ENCODE assay signal across 21 cellular contexts in genomic region chr1:239630767-239631166, GRCh38.
DNase-seq lines count a peak whose midpoint lies in the region; ATAC-seq and TF ChIP-seq lines count a peak whose summit lies in the region.
"Had no signal": no experiment of that assay in that cellular context is flagged by ENCODE, and none has a peak within 500 bp of the region (broad histone marks: within the 10 kb centered on the region; RNA-seq: fewer than 3 reads in every experiment).

No MANE protein-coding gene starts in this region.

- H3K9me3 ChIP-seq in NT2/D1 (ENCODE audit: insufficient read depth, low read length) (peaks cover 35% of the 10 kb centered on the region), endodermal cell (ENCODE audit: control insufficient read depth, low read length) (peaks cover 5% of the 10 kb centered on the region)

- H3K36me3 ChIP-seq in NT2/D1 (ENCODE audit: insufficient read depth, insufficient read length, low read length) = peaks cover 8% of the 10 kb centered on the region
- H3K36me3 ChIP-seq in endodermal cell (ENCODE audit: control insufficient read depth, insufficient read depth, low read length) = no peaks in the 10 kb centered on the region
- H3K36me3 ChIP-seq in mesendoderm (ENCODE audit: control insufficient read depth, insufficient read depth, low read length) = no peaks in the 10 kb centered on the region

- no peak overlapping the region for H4K8ac ChIP-seq in mesendoderm (ENCODE audit: low read depth, low read length)

- no peak for ATAC-seq in HG03565 (IDR thresholded peaks at IDR 0.05; ENCODE audit: unreplicated experiment)
- ATAC-seq: HCT116, SK-N-SH treated with all-trans-retinoic acid at 6 μM for 48 hours had no signal

- no peak overlapping the region for H3K27ac Mint-ChIP-seq in endodermal cell
- no peak overlapping the region for H3K27ac Mint-ChIP-seq in activated naive CD4-positive, alpha-beta T cell treated with anti-CD3 and anti-CD28 coated beads for 36 hours
- H3K27ac Mint-ChIP-seq: B cell had no signal

- H3K79me2 ChIP-seq in mesendoderm (ENCODE audit: control insufficient read depth, insufficient read depth, low read length) = no peaks in the 10 kb centered on the region

- CTCF ChIA-PET in activated naive CD4-positive, alpha-beta T cell treated with anti-CD3 and anti-CD28 coated beads for 36 hours (lab: Charles Lee) = no interaction called here

- no peak overlapping the region for H3K18ac ChIP-seq in mesendoderm (ENCODE audit: low read length)

- no peak overlapping the region for H2AK5ac ChIP-seq in mesendoderm (ENCODE audit: low read length)

- peaks cover 21% of the 10 kb centered on the region for H3K36me3 Mint-ChIP-seq in endodermal cell (ENCODE audit: low read depth)
- H3K36me3 Mint-ChIP-seq in activated naive CD4-positive, alpha-beta T cell treated with anti-CD3 and anti-CD28 coated beads for 36 hours (ENCODE audit: low read depth) = no peaks in the 10 kb centered on the region
- H3K36me3 Mint-ChIP-seq: CD14-positive monocyte had no signal

- no peaks in the 10 kb centered on the region for H3K79me1 ChIP-seq in mesendoderm (ENCODE audit: low read length)

- H2BK15ac ChIP-seq in mesendoderm (replicated peaks; ENCODE audit: low read depth) = no peak overlapping the region

- H3K56ac ChIP-seq in mesendoderm (ENCODE audit: low read length) = no peak overlapping the region

- H3K4me1 Mint-ChIP-seq in endodermal cell = peaks cover 8% of the 10 kb centered on the region
- no peaks in the 10 kb centered on the region for H3K4me1 Mint-ChIP-seq in activated naive CD4-positive, alpha-beta T cell treated with anti-CD3 and anti-CD28 coated beads for 36 hours (ENCODE audit: low read depth)
- H3K4me1 Mint-ChIP-seq: B cell, CD14-positive monocyte had no signal

- H3K4me1 ChIP-seq in NT2/D1 (ENCODE audit: insufficient read depth, insufficient read length) = no peaks in the 10 kb centered on the region
- no peaks in the 10 kb centered on the region for H3K4me1 ChIP-seq in endodermal cell (ENCODE audit: control insufficient read depth, insufficient read depth, low read length)
- H3K4me1 ChIP-seq in mesendoderm (ENCODE audit: control insufficient read depth, low read depth, low read length) = peaks cover 2% of the 10 kb centered on the region

- TF ChIP-seq CTCF in endodermal cell (conservative IDR thresholded peaks at IDR 0.05) = no peak

- H3K27me3 ChIP-seq in NT2/D1 (ENCODE audit: insufficient read depth, insufficient read length) = no peaks in the 10 kb centered on the region
- H3K27me3 ChIP-seq in endodermal cell (ENCODE audit: control insufficient read depth, insufficient read depth, low read length, poor library complexity, severe bottlenecking) = no peaks in the 10 kb centered on the region
- H3K27me3 ChIP-seq in mesendoderm (ENCODE audit: insufficient read depth, low read length, poor library complexity) = no peaks in the 10 kb centered on the region

- H3K4me3 Mint-ChIP-seq in endodermal cell = peak overlapping the region; percentile 54
- H3K4me3 Mint-ChIP-seq in activated naive CD4-positive, alpha-beta T cell treated with anti-CD3 and anti-CD28 coated beads for 36 hours = no peak overlapping the region
- H3K4me3 Mint-ChIP-seq: B cell, CD14-positive monocyte had no signal

- H2BK5ac ChIP-seq in mesendoderm (ENCODE audit: low read length) = no peak overlapping the region

- no peak overlapping the region for H4K5ac ChIP-seq in mesendoderm (ENCODE audit: low read length)

- peaks cover 16% of the 10 kb centered on the region for H3K9me3 Mint-ChIP-seq in endodermal cell
- H3K9me3 Mint-ChIP-seq in activated naive CD4-positive, alpha-beta T cell treated with anti-CD3 and anti-CD28 coated beads for 36 hours = no peaks in the 10 kb centered on the region

- H3K27me3 Mint-ChIP-seq in endodermal cell (ENCODE audit: insufficient read depth) = no peaks in the 10 kb centered on the region
- H3K27me3 Mint-ChIP-seq in activated naive CD4-positive, alpha-beta T cell treated with anti-CD3 and anti-CD28 coated beads for 36 hours (ENCODE audit: low read depth) = no peaks in the 10 kb centered on the region
- H3K27me3 Mint-ChIP-seq: B cell had no signal

- DNase-seq in NCI-H2227 (lab: John Stamatoyannopoulos, UW; ENCODE audit: unreplicated experiment) (peak; percentile 8), NCI-H2227 treated with DMSO at 0.1 percent for 48 hours (lab: John Stamatoyannopoulos, UW) (no peak), NT2/D1 (ENCODE audit: low read depth, low spot score) (no peak), endodermal cell (peak; percentile 63), mesendoderm (peak; percentile 32), NOMO-1 treated with DMSO at 0.1 percent for 48 hours (lab: John Stamatoyannopoulos, UW; ENCODE audit: unreplicated experiment) (no peak)
- no peak for DNase-seq in activated naive CD4-positive, alpha-beta T cell treated with anti-CD3 and anti-CD28 coated beads for 36 hours
- DNase-seq: 8988T, DMS79 treated with DMSO at 0.1 percent for 48 hours, GM23248, Kasumi-1, NCI-H1417, NCI-H187, NCI-H510A, PC-3, SIG-M5 had no signal

- H3K4ac ChIP-seq in mesendoderm (ENCODE audit: low read depth, low read length) = no peak overlapping the region

- H2BK120ac ChIP-seq in mesendoderm (ENCODE audit: low read depth, low read length) = no peak overlapping the region

- 90 to 100% methylated on average over 1 to 3 of the region's 3 CpGs for WGBS in endodermal cell (ENCODE audit: insufficient coverage in 1 of 2, insufficient read length in 1 of 2), 2 experiments
- WGBS in mesendoderm (ENCODE audit: extremely low coverage, insufficient coverage, low lambda C conversion rate) = no CpG with 5 or more reads among the region's 3 CpGs

- no peak overlapping the region for H3K4me2 ChIP-seq in mesendoderm (ENCODE audit: low read length)

- H3K23ac ChIP-seq in mesendoderm (ENCODE audit: low read length) = no peak overlapping the region

- intact Hi-C loops in activated naive CD4-positive, alpha-beta T cell treated with anti-CD3 and anti-CD28 coated beads for 36 hours (cut with micrococcal nuclease) = no loop called here

- no peak overlapping the region for H3K27ac ChIP-seq in endodermal cell (ENCODE audit: low read depth, low read length)
- no peak overlapping the region for H3K27ac ChIP-seq in mesendoderm (ENCODE audit: low read depth, low read length)
- H3K27ac ChIP-seq: GM23248 had no signal

- H3K9ac ChIP-seq in NT2/D1 (ENCODE audit: insufficient read length, low read depth) (no peak overlapping the region), endodermal cell (ENCODE audit: extremely low read depth, low read length, poor library complexity, severe bottlenecking) (no peak overlapping the region), mesendoderm (ENCODE audit: low read length) (no peak overlapping the region)
- H3K9ac ChIP-seq: GM23248 had no signal

- peak overlapping the region; percentile 9 for H3K4me3 ChIP-seq in NT2/D1 (ENCODE audit: insufficient read length, low read depth)
- H3K4me3 ChIP-seq in endodermal cell (ENCODE audit: low read length) = no peak overlapping the region
- no peak overlapping the region for H3K4me3 ChIP-seq in mesendoderm (ENCODE audit: low read length)
- H3K4me3 ChIP-seq: GM23248 had no signal

Comparison
In these comparisons a context has a peak if more than half of its experiments do, and no peak if none do; other contexts are left out.
1. DNase-seq: peak in NCI-H2227 (single experiment), endodermal cell (single experiment) and mesendoderm (single experiment); none in NCI-H2227 treated with DMSO at 0.1 percent for 48 hours (single experiment), NT2/D1 (single experiment), NOMO-1 treated with DMSO at 0.1 percent for 48 hours (single experiment) and activated naive CD4-positive, alpha-beta T cell treated with anti-CD3 and anti-CD28 coated beads for 36 hours (single experiment).